In genomic region chr20:3616250-3616649, GRCh38 we compare ENCODE assay signal across 16 cellular contexts. TPM values are rescaled to one million over a fixed set of nuclear protein-coding genes. Genes with fewer than 3 reads are reported as not detected.
DNase-seq lines count a peak whose midpoint lies in the region; ATAC-seq, FAIRE-seq and TF ChIP-seq lines count a peak whose summit lies in the region.
"Had no signal": no experiment of that assay in that cellular context is flagged by ENCODE, and none has a peak within 500 bp of the region (broad histone marks: within the 10 kb centered on the region; RNA-seq: fewer than 3 reads in every experiment).

No MANE protein-coding gene starts in this region.

- no peak for TF ChIP-seq CTCF in fibroblast of lung (conservative IDR thresholded peaks at IDR 0.05 in 1 of 2, IDR thresholded peaks at IDR 0.05 in 1 of 2; ENCODE audit: low read depth in 1 of 2, low read length in 2 of 2)
- no peak for TF ChIP-seq CTCF in lung (IDR thresholded peaks at IDR 0.05; ENCODE audit: control extremely low read depth, extremely low read depth)
- TF ChIP-seq CTCF in transverse colon (IDR thresholded peaks at IDR 0.05): no peak

- TF ChIP-seq EP300 in transverse colon (IDR thresholded peaks at IDR 0.05; ENCODE audit: low read depth): no peak

- FAIRE-seq in HTR-8/SVneo (lab: Jason Lieb, UNC): no peak

- no peak for TF ChIP-seq POLR2A in transverse colon (IDR thresholded peaks at IDR 0.05)

- in situ Hi-C loops in transverse colon (cut with MboI; ENCODE audit: low pct_ligation_motif_present in 1 of 4, low pct_unique_long_range_greater_than_20kb in 1 of 4, low sequenced_read_pairs in 3 of 4): no loop called here

- H3K4me1 ChIP-seq in BLaER1 treated with 17β-estradiol and CSF1 and Interleukin-3, amounts not matched to agents 10 nM and 100 nM: peaks cover 33 to 63% (median 51%) of the 10 kb centered on the region in 10 experiments
- H3K4me1 ChIP-seq in fibroblast of lung (ENCODE audit: control insufficient read depth, extremely low read depth, insufficient read depth, low read length): peaks cover 2% of the 10 kb centered on the region
- H3K4me1 ChIP-seq in lung (ENCODE audit: control insufficient read depth in 2 of 2, insufficient read depth in 2 of 2, low read length in 2 of 2): peaks cover 0 to 2% of the 10 kb centered on the region in 2 donors
- H3K4me1 ChIP-seq in transverse colon: no peaks in the 10 kb centered on the region
- H3K4me1 ChIP-seq: sigmoid colon had no signal

- H3K36me3 ChIP-seq in BLaER1 treated with 17β-estradiol and CSF1 and Interleukin-3, amounts not matched to agents 10 nM and 100 nM: peaks cover 0 to 56% (median 7%) of the 10 kb centered on the region in 11 experiments; a peak in 11 of 22 replicates
- no peaks in the 10 kb centered on the region for H3K36me3 ChIP-seq in fibroblast of lung (ENCODE audit: control insufficient read depth, insufficient read depth, low read length)
- H3K36me3 ChIP-seq in lung (ENCODE audit: control insufficient read depth in 2 of 2, insufficient read depth in 2 of 2, low read length in 2 of 2): peaks cover 0 to 3% of the 10 kb centered on the region in 2 donors
- no peaks in the 10 kb centered on the region for H3K36me3 ChIP-seq in transverse colon

- intact Hi-C loops in transverse colon (cut with DNase I; ENCODE audit: low total_unique reads): no loop called here

- no peaks in the 10 kb centered on the region for H4K20me1 ChIP-seq in BLaER1 treated with 17β-estradiol and CSF1 and Interleukin-3, amounts not matched to agents 10 nM and 100 nM
- H4K20me1 ChIP-seq in fibroblast of lung (ENCODE audit: control insufficient read depth, extremely low read depth, insufficient read depth, low read length): no peaks in the 10 kb centered on the region

- peak overlapping the region in 7 of 11 experiments; percentile 31 to 92 (median 82); a peak in 8 of 22 replicates for H3K4me2 ChIP-seq in BLaER1 treated with 17β-estradiol and CSF1 and Interleukin-3, amounts not matched to agents 10 nM and 100 nM
- H3K4me2 ChIP-seq in fibroblast of lung (ENCODE audit: extremely low read depth, insufficient read depth, low read length): peak overlapping the region; percentile 40

- H3K27ac ChIP-seq in BLaER1 treated with 17β-estradiol and CSF1 and Interleukin-3, amounts not matched to agents 10 nM and 100 nM: peak overlapping the region in 8 of 11 experiments; percentile 12 to 83 (median 69); a peak in 15 of 22 replicates
- no peak overlapping the region for H3K27ac ChIP-seq in fibroblast of lung (ENCODE audit: insufficient read depth, low read length)
- H3K27ac ChIP-seq in lung (ENCODE audit: low read depth in 1 of 2, low read length in 1 of 2): peak overlapping the region in 1 of 2 donors; percentile 79
- H3K27ac ChIP-seq in transverse colon: no peak overlapping the region
- H3K27ac ChIP-seq: sigmoid colon, SK-N-MC had no signal

- peak overlapping the region in 2 of 11 experiments; percentile 22 to 75; a peak in 5 of 22 replicates for H3K9ac ChIP-seq in BLaER1 treated with 17β-estradiol and CSF1 and Interleukin-3, amounts not matched to agents 10 nM and 100 nM
- H3K9ac ChIP-seq in fibroblast of lung (ENCODE audit: insufficient read depth, low read length): no peak overlapping the region

- DNase-seq in HTR-8/SVneo (ENCODE audit: insufficient read length, low spot score) (peak; percentile 26), fibroblast of lung (ENCODE audit: low read depth in 2 of 2) (peak; percentile 50 to 69), lung (ENCODE audit: low spot score) (peak; percentile 87), NCI-H526 (lab: John Stamatoyannopoulos, UW) (no peak), cerebellum (ENCODE audit: low spot score) (no peak), transverse colon (no peak)
- DNase-seq: caudate nucleus, MV-4-11, NCI-H82, sigmoid colon had no signal

- ATAC-seq in lung (ENCODE audit: insufficient read depth, low FRiP score) (peak; percentile 80), GM19023 (IDR thresholded peaks at IDR 0.05; ENCODE audit: unreplicated experiment) (no peak)

- 38 to 67% methylated on average over 4 of the region's 4 CpGs for WGBS in lung, 2 donors
- WGBS in transverse colon (ENCODE audit: low coverage in 1 of 2), 2 donors: 75 to 90% methylated on average over 2 to 4 of the region's 4 CpGs

- H3K79me2 ChIP-seq in fibroblast of lung (ENCODE audit: control insufficient read depth, insufficient read depth, low read length): no peaks in the 10 kb centered on the region

- no peaks in the 10 kb centered on the region for H3K27me3 ChIP-seq in BLaER1 treated with 17β-estradiol and CSF1 and Interleukin-3, amounts not matched to agents 10 nM and 100 nM
- no peaks in the 10 kb centered on the region for H3K27me3 ChIP-seq in fibroblast of lung (ENCODE audit: control insufficient read depth, insufficient read depth, low read length)
- no peaks in the 10 kb centered on the region for H3K27me3 ChIP-seq in lung (ENCODE audit: control insufficient read depth, insufficient read depth)
- no peaks in the 10 kb centered on the region for H3K27me3 ChIP-seq in transverse colon
- H3K27me3 ChIP-seq: sigmoid colon had no signal

- H2AFZ ChIP-seq in fibroblast of lung (ENCODE audit: low read length): no peak overlapping the region

- no peaks in the 10 kb centered on the region for H3K9me3 ChIP-seq in BLaER1 treated with 17β-estradiol and CSF1 and Interleukin-3, amounts not matched to agents 10 nM and 100 nM (replicated peaks in 1 of 11)
- H3K9me3 ChIP-seq in fibroblast of lung (ENCODE audit: control insufficient read depth, insufficient read depth, low read depth, low read length) (no peaks in the 10 kb centered on the region), lung (ENCODE audit: control insufficient read depth in 2 of 2, insufficient read depth in 1 of 2, low read length in 1 of 2) (no peaks in the 10 kb centered on the region), transverse colon (no peaks in the 10 kb centered on the region)
- H3K9me3 ChIP-seq: sigmoid colon had no signal

- no peak overlapping the region for H3K4me3 ChIP-seq in BLaER1 treated with 17β-estradiol and CSF1 and Interleukin-3, amounts not matched to agents 10 nM and 100 nM
- H3K4me3 ChIP-seq in fibroblast of lung (replicated peaks in 1 of 4; ENCODE audit: control extremely low read depth in 1 of 4, insufficient read depth in 1 of 4, low read depth in 3 of 4, low read length in 4 of 4) (no peak overlapping the region), lung (no peak overlapping the region), transverse colon (no peak overlapping the region)
- H3K4me3 ChIP-seq: sigmoid colon, SK-N-MC had no signal

RNA-seq across cellular contexts. Expression of gene GFRA4, which starts 46.9 kb away (rescaled TPM):
- not detected in 2 replicates for total RNA-seq in fibroblast of lung
- polyA plus RNA-seq in fibroblast of lung: not detected in 2 replicates
- not detected in 2 replicates for polyA plus RNA-seq in fibroblast of lung (2012)
- not detected in 2 replicates for polyA minus RNA-seq in fibroblast of lung (ENCODE audit: low replicate concordance)
- not detected for total RNA-seq in lung
- polyA plus RNA-seq in lung: not detected
- total RNA-seq in cerebellum: not detected
- total RNA-seq in transverse colon: not detected
- total RNA-seq: activated T-helper 1 cell treated with anti-CD3 and anti-CD28 coated beads, Interleukin-12 subunit alpha, Interleukin-12 subunit beta, Interleukin-2, Interleukin-4 antibody, amounts not matched to agents 30 ng/mL and 10 ng/mL and 1 ng/mL, durations not matched to agents 14 hours and 24 hours and 36 hours; fibroblast of villous mesenchyme; sigmoid colon had no signal
- polyA plus RNA-seq: CD14-positive monocyte, sigmoid colon had no signal

Comparison
In these comparisons a context has a peak if more than half of its experiments do, and no peak if none do; other contexts are left out.
1. H3K27ac ChIP-seq: peak in BLaER1 treated with 17β-estradiol and CSF1 and Interleukin-3, amounts not matched to agents 10 nM and 100 nM (8 of 11); none in fibroblast of lung (single experiment) and transverse colon (0 of 4).
2. DNase-seq: peak in HTR-8/SVneo (single experiment), fibroblast of lung (2 of 2) and lung (single experiment); none in NCI-H526 (0 of 2), cerebellum (single experiment) and transverse colon (single experiment).